ENCODE assay signal across 8 cellular contexts in genomic region chr15:60649845-60650548, GRCh38.
DNase-seq lines count a peak whose midpoint lies in the region; ATAC-seq and TF ChIP-seq lines count a peak whose summit lies in the region.

No MANE protein-coding gene starts in this region.

- no peaks in the 10 kb centered on the region for H3K36me3 ChIP-seq in uterus

- DNase-seq in Jurkat, Clone E6-1 (ENCODE audit: low read depth, low spot score), result peak; percentile 89
- DNase-seq in activated naive CD8-positive, alpha-beta T cell treated with anti-CD3 and anti-CD28 coated beads, Interleukin-2, amount 50 U/mL, for 24 hours, result peak; percentile 57
- peak; percentile 31 to 39 for DNase-seq in stimulated activated CD4-positive, alpha-beta T cell treated with anti-CD3 and anti-CD28 coated beads, Interleukin-4, amount 100 ng/mL, for 4 hours
- DNase-seq in NCI-H69 (lab: John Stamatoyannopoulos, UW), result no peak
- no peak for DNase-seq in T1000 (lab: John Stamatoyannopoulos, UW)
- DNase-seq in uterus, result no peak
- no peak for DNase-seq in AG20443 (ENCODE audit: low spot score)

- H3K27me3 ChIP-seq in uterus, result no peaks in the 10 kb centered on the region

- intact Hi-C loops in uterus (cut with DNase I; ENCODE audit: low total_unique reads), result loop anchor here (10.0 kb wide), 1 partner anchor 45 kb away; no protein-coding TSS in a partner anchor

- peak overlapping the region; percentile 61 for H3K4me3 Mint-ChIP-seq in activated naive CD8-positive, alpha-beta T cell treated with anti-CD3 and anti-CD28 coated beads, Interleukin-2, amount 50 U/mL, for 24 hours

- peak; percentile 60 for ATAC-seq in GM19351 (IDR thresholded peaks at IDR 0.05; ENCODE audit: unreplicated experiment)
- peak; percentile 87 for ATAC-seq in activated naive CD8-positive, alpha-beta T cell treated with anti-CD3 and anti-CD28 coated beads, Interleukin-2, amount 50 U/mL, for 24 hours

- H3K9me3 Mint-ChIP-seq in activated naive CD8-positive, alpha-beta T cell treated with anti-CD3 and anti-CD28 coated beads, Interleukin-2, amount 50 U/mL, for 24 hours, result no peaks in the 10 kb centered on the region

- H3K27ac Mint-ChIP-seq in activated naive CD8-positive, alpha-beta T cell treated with anti-CD3 and anti-CD28 coated beads, Interleukin-2, amount 50 U/mL, for 24 hours, result peak overlapping the region; percentile 79

- no peaks in the 10 kb centered on the region for H3K4me1 ChIP-seq in uterus

- H3K36me3 Mint-ChIP-seq in activated naive CD8-positive, alpha-beta T cell treated with anti-CD3 and anti-CD28 coated beads, Interleukin-2, amount 50 U/mL, for 24 hours (ENCODE audit: low read depth), result no peaks in the 10 kb centered on the region

- H3K27me3 Mint-ChIP-seq in activated naive CD8-positive, alpha-beta T cell treated with anti-CD3 and anti-CD28 coated beads, Interleukin-2, amount 50 U/mL, for 24 hours, result no peaks in the 10 kb centered on the region

- no peaks in the 10 kb centered on the region for H3K9me3 ChIP-seq in uterus

- no peak overlapping the region; the same call in 1 of the 2 replicates for H3K4me3 ChIP-seq in Jurkat, Clone E6-1 (ENCODE audit: low read length)
- H3K4me3 ChIP-seq in uterus, result no peak overlapping the region

- H3K27ac ChIP-seq in uterus, result no peak overlapping the region

- no peak for TF ChIP-seq CTCF in uterus (IDR thresholded peaks at IDR 0.05)

- H3K4me1 Mint-ChIP-seq in activated naive CD8-positive, alpha-beta T cell treated with anti-CD3 and anti-CD28 coated beads, Interleukin-2, amount 50 U/mL, for 24 hours, result peaks cover 48% of the 10 kb centered on the region

- no peak for TF ChIP-seq POLR2A in uterus (IDR thresholded peaks at IDR 0.05)

Comparison
In these comparisons a context has a peak if more than half of its experiments do, and no peak if none do; other contexts are left out.
1. DNase-seq: peak in Jurkat, Clone E6-1 (single experiment), activated naive CD8-positive, alpha-beta T cell treated with anti-CD3 and anti-CD28 coated beads, Interleukin-2, amount 50 U/mL, for 24 hours (single experiment) and stimulated activated CD4-positive, alpha-beta T cell treated with anti-CD3 and anti-CD28 coated beads, Interleukin-4, amount 100 ng/mL, for 4 hours (2 of 2); none in NCI-H69 (single experiment), T1000 (single experiment), uterus (0 of 2) and AG20443 (single experiment).